ENCODE assay signal across 15 cellular contexts in genomic region chr1:94821636-94822305, GRCh38. TPM values are rescaled to one million over a fixed set of nuclear protein-coding genes. Genes with fewer than 3 reads are reported as not detected.
A peak's percentile ranks its signal among the peaks of the same experiment; 100 is the strongest.
DNase-seq lines count a peak whose midpoint lies in the region; TF ChIP-seq lines count a peak whose summit lies in the region.
"Had no signal": no experiment of that assay in that cellular context is flagged by ENCODE, and none has a peak within 500 bp of the region (broad histone marks: within the 10 kb centered on the region; RNA-seq: fewer than 3 reads in every experiment).

No MANE protein-coding gene starts in this region.

- no peaks in the 10 kb centered on the region for H3K36me3 ChIP-seq in kidney epithelial cell (ENCODE audit: control insufficient read depth, insufficient read depth, low read length)
- H3K36me3 ChIP-seq: gastroesophageal sphincter, sigmoid colon, tibial artery had no signal

- DNase-seq in NCI-H1092 treated with DMSO at 0.1 percent for 48 hours (lab: John Stamatoyannopoulos, UW) (peak; percentile 16), NCI-H1092 (lab: John Stamatoyannopoulos, UW) (no peak), NCI-H82 treated with DMSO at 0.1 percent for 48 hours (lab: John Stamatoyannopoulos, UW; ENCODE audit: unreplicated experiment) (peak; percentile 83), kidney epithelial cell (ENCODE audit: low read depth) (peak; percentile 45), renal cortical epithelial cell (ENCODE audit: low read depth) (peak; percentile 95), NCI-H446 treated with DMSO at 0.1 percent for 48 hours (lab: John Stamatoyannopoulos, UW) (no peak), NCI-H2196 treated with DMSO at 0.1 percent for 48 hours (lab: John Stamatoyannopoulos, UW; ENCODE audit: unreplicated experiment) (no peak), erythroblast (lab: John Stamatoyannopoulos, UW) (no peak)
- DNase-seq: amniotic stem cell, dorsolateral prefrontal cortex, GM23248, NCI-H2081 treated with DMSO at 0.1 percent for 48 hours, sigmoid colon, tibial artery had no signal

- TF ChIP-seq CTCF in kidney epithelial cell (IDR thresholded peaks at IDR 0.05; ENCODE audit: insufficient read depth, low read length, poor library complexity, severe bottlenecking): no peak

- no peaks in the 10 kb centered on the region for H3K27me3 ChIP-seq in kidney epithelial cell (ENCODE audit: control insufficient read depth, insufficient read depth, low read length)
- H3K27me3 ChIP-seq: dorsolateral prefrontal cortex, tibial artery had no signal

- no peak for TF ChIP-seq POLR2A in erythroblast (IDR thresholded peaks at IDR 0.05; ENCODE audit: low read length)

- H3K4me3 ChIP-seq in kidney epithelial cell (ENCODE audit: low read depth, low read length): peak overlapping the region; percentile 64
- H3K4me3 ChIP-seq: GM23248 had no signal

RNA-seq across cellular contexts. Expression of gene SLC44A3, which starts 1.6 kb away (rescaled TPM):
- total RNA-seq in kidney epithelial cell: 13.1 and 14.6 TPM in 2 replicates
- 12.7 and 54.5 TPM in 2 replicates for total RNA-seq in renal cortical epithelial cell

Comparison
In these comparisons a context has a peak if more than half of its experiments do, and no peak if none do; other contexts are left out.
1. DNase-seq: peak in NCI-H1092 treated with DMSO at 0.1 percent for 48 hours (single experiment), NCI-H82 treated with DMSO at 0.1 percent for 48 hours (single experiment), kidney epithelial cell (single experiment) and renal cortical epithelial cell (single experiment); none in NCI-H1092 (single experiment), NCI-H446 treated with DMSO at 0.1 percent for 48 hours (single experiment), NCI-H2196 treated with DMSO at 0.1 percent for 48 hours (single experiment) and erythroblast (0 of 2).